Comparison of ENCODE assay signal across 18 cellular contexts in the genomic region with DNA sequence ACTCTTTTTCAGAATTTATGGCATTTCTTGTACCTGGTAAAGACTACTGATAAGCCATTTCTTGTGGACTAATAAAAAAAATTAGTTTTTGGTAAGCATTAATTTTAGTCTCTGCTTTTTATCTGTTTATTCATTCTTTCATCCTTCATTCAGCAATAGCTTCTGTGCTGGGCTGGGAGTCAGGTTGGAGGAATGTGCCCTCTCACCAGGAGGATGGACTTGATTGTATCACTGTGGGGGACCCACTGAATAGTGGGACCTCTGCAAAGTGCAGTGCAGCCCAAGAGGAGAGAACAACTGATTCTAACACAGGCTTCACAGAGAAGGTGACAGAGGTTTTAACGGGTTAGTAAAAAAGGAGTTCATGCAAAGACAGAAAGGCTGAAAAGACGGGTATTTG. TPM values are rescaled to one million over a fixed set of nuclear protein-coding genes. Genes with fewer than 3 reads are reported as not detected.
DNase-seq lines count a peak whose midpoint lies in the region; ATAC-seq and TF ChIP-seq lines count a peak whose summit lies in the region.
"Had no signal": no experiment of that assay in that cellular context is flagged by ENCODE, and none has a peak within 500 bp of the region (broad histone marks: within the 10 kb centered on the region; RNA-seq: fewer than 3 reads in every experiment).

No MANE protein-coding gene starts in this region.

- peak; percentile 34 for DNase-seq in NCI-H748 (lab: John Stamatoyannopoulos, UW; ENCODE audit: unreplicated experiment)
- no peak for DNase-seq in NCI-H748 treated with DMSO at 0.1 percent for 48 hours (lab: John Stamatoyannopoulos, UW)
- no peak for DNase-seq in HFFc6
- DNase-seq in central memory CD8-positive, alpha-beta T cell (ENCODE audit: low spot score in 2 of 2): no peak
- no peak for DNase-seq in psoas muscle
- DNase-seq in erythroblast (lab: John Stamatoyannopoulos, UW): no peak
- DNase-seq in DMS114 treated with DMSO at 0.1 percent for 48 hours (lab: John Stamatoyannopoulos, UW; ENCODE audit: unreplicated experiment): no peak
- DNase-seq: DMS 273 treated with DMSO at 0.1 percent for 48 hours, NCI-H1048, NCI-H1694 treated with DMSO at 0.1 percent for 48 hours, NCI-H2107, NCI-H526, PC-3 had no signal

- H3K27me3 Mint-ChIP-seq in HFFc6 (ENCODE audit: insufficient read depth): peaks cover 11% of the 10 kb centered on the region
- H3K27me3 Mint-ChIP-seq in central memory CD8-positive, alpha-beta T cell: no peaks in the 10 kb centered on the region

- WGBS in psoas muscle, 3 donors: 74 to 98% (median 98%) methylated on average over 2 of the region's 2 CpGs

- no peak for ATAC-seq in central memory CD8-positive, alpha-beta T cell (replicated peaks; ENCODE audit: extremely low read depth, poor library complexity, severe bottlenecking)
- ATAC-seq in psoas muscle: no peak
- ATAC-seq in GM21515 (IDR thresholded peaks at IDR 0.05; ENCODE audit: unreplicated experiment): no peak
- ATAC-seq: A549, HepG2, PC-3 had no signal

- TF ChIP-seq POLR2A in erythroblast (IDR thresholded peaks at IDR 0.05; ENCODE audit: low read length): no peak

- peak overlapping the region; percentile 16; the same call in 1 of the 2 replicates for H3K27ac Mint-ChIP-seq in HFFc6
- H3K27ac Mint-ChIP-seq in central memory CD8-positive, alpha-beta T cell (ENCODE audit: low read depth): peak overlapping the region; percentile 70

- H3K36me3 ChIP-seq in psoas muscle (ENCODE audit: insufficient read depth in 1 of 2, low read depth in 1 of 2): no peaks in the 10 kb centered on the region
- H3K36me3 ChIP-seq: BLaER1 treated with 17β-estradiol and CSF1 and Interleukin-3, amounts not matched to agents 10 nM and 100 nM had no signal

- H3K4me1 ChIP-seq in psoas muscle: peaks cover 35% of the 10 kb centered on the region

- peak overlapping the region; percentile 16; the same call in 1 of the 2 replicates for H3K4me3 Mint-ChIP-seq in HFFc6
- no peak overlapping the region for H3K4me3 Mint-ChIP-seq in central memory CD8-positive, alpha-beta T cell

- TF ChIP-seq CTCF in HFFc6 (IDR thresholded peaks at IDR 0.05) (no peak), psoas muscle (IDR thresholded peaks at IDR 0.05) (no peak)

- no peaks in the 10 kb centered on the region for H3K9me3 Mint-ChIP-seq in HFFc6
- no peaks in the 10 kb centered on the region for H3K9me3 Mint-ChIP-seq in central memory CD8-positive, alpha-beta T cell

- H3K4me3 ChIP-seq in psoas muscle: no peak overlapping the region
- H3K4me3 ChIP-seq: A549; BLaER1 treated with 17β-estradiol and CSF1 and Interleukin-3, amounts not matched to agents 10 nM and 100 nM had no signal

- H3K27ac ChIP-seq in psoas muscle: peak overlapping the region; percentile 74
- H3K27ac ChIP-seq: A549; BLaER1 treated with 17β-estradiol and CSF1 and Interleukin-3, amounts not matched to agents 10 nM and 100 nM; RWPE1 had no signal

- peaks cover 11% of the 10 kb centered on the region; the same call in 1 of the 2 replicates for H3K36me3 Mint-ChIP-seq in HFFc6 (ENCODE audit: low read depth)
- H3K36me3 Mint-ChIP-seq in central memory CD8-positive, alpha-beta T cell (ENCODE audit: insufficient read depth): peaks cover 14% of the 10 kb centered on the region

- intact Hi-C loops in psoas muscle (cut with DNase I): no loop called here

- H3K27me3 ChIP-seq in psoas muscle (ENCODE audit: insufficient read depth in 3 of 3, low read length in 2 of 3): no peaks in the 10 kb centered on the region
- H3K27me3 ChIP-seq: BLaER1 treated with 17β-estradiol and CSF1 and Interleukin-3, amounts not matched to agents 10 nM and 100 nM had no signal

- H3K9me3 ChIP-seq in psoas muscle: no peaks in the 10 kb centered on the region
- H3K9me3 ChIP-seq: A549; BLaER1 treated with 17β-estradiol and CSF1 and Interleukin-3, amounts not matched to agents 10 nM and 100 nM had no signal

- H3K4me1 Mint-ChIP-seq in HFFc6 (ENCODE audit: low read depth): peaks cover 100% of the 10 kb centered on the region
- H3K4me1 Mint-ChIP-seq in central memory CD8-positive, alpha-beta T cell: peaks cover 68% of the 10 kb centered on the region

RNA-seq across cellular contexts. Expression of a gene that starts 39.1 kb away (rescaled TPM):
- 100 to 1,000 TPM; 159 to 248 (median 201) TPM for total RNA-seq in HFFc6 (2021; fragmentation: NEBNext Ultra II Directional; extraction: Animal tissue kit (Norgen Biotek cat#: 25700))
- total RNA-seq in psoas muscle: 100 to 1,000 TPM in 1 of 4 donors, 10 to 100 TPM in 3; 50.9 to 174 (median 68.6) TPM
- polyA plus RNA-seq in psoas muscle: 10 to 100 TPM in 2 of 3 donors, 1 to 10 TPM in 1; 8.8 to 47.8 (median 32.5) TPM
- total RNA-seq: HepG2 had no signal
